In genomic region chr15:43510230-43511011, GRCh38 we compare ENCODE assay signal across 1 cellular context.
A peak's percentile ranks its signal among the peaks of the same experiment; 100 is the strongest.
TF ChIP-seq lines count a peak whose summit lies in the region.

No MANE protein-coding gene starts in this region.

TF ChIP-seq in HepG2, 621 proteins besides CTCF, POLR2A, EP300 and RAD21 (continued from another document):
- TF ChIP-seq, protein P1, sequence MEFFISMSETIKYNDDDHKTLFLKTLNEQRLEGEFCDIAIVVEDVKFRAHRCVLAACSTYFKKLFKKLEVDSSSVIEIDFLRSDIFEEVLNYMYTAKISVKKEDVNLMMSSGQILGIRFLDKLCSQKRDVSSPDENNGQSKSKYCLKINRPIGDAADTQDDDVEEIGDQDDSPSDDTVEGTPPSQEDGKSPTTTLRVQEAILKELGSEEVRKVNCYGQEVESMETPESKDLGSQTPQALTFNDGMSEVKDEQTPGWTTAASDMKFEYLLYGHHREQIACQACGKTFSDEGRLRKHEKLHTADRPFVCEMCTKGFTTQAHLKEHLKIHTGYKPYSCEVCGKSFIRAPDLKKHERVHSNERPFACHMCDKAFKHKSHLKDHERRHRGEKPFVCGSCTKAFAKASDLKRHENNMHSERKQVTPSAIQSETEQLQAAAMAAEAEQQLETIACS (CRISPR knock-in tag; IDR thresholded peaks at IDR 0.05): no peak
- TF ChIP-seq PCBP1 (IDR thresholded peaks at IDR 0.05; ENCODE audit: borderline replicate concordance, low read depth, low read length) (peak; percentile 83; the same call in 1 of the 2 replicates), CEBPG (CRISPR knock-in tag; IDR thresholded peaks at IDR 0.05) (no peak), REL (CRISPR knock-in tag; conservative IDR thresholded peaks at IDR 0.05) (no peak), KLF6 (CRISPR knock-in tag; IDR thresholded peaks at IDR 0.05) (peak; percentile 66), GABPA (IDR thresholded peaks at IDR 0.05; ENCODE audit: low read depth, low read length) (peak; percentile 42), GABPA (CRISPR knock-in tag; IDR thresholded peaks at IDR 0.05; ENCODE audit: low read depth) (peak; percentile 77), GMEB1 (CRISPR knock-in tag; IDR thresholded peaks at IDR 0.05; ENCODE audit: borderline replicate concordance) (peak; percentile 46), ZFP36 (IDR thresholded peaks at IDR 0.05; ENCODE audit: borderline replicate concordance, low read depth, low read length, partially characterized antibody) (no peak), NCOA2 (CRISPR knock-in tag; IDR thresholded peaks at IDR 0.05) (no peak), KLF13 (CRISPR knock-in tag; IDR thresholded peaks at IDR 0.05) (no peak), ZNF652 (CRISPR knock-in tag; IDR thresholded peaks at IDR 0.05; ENCODE audit: borderline replicate concordance, low read depth) (no peak), ZNF512B (CRISPR knock-in tag; IDR thresholded peaks at IDR 0.05; ENCODE audit: borderline replicate concordance) (no peak), SNAI1 (CRISPR knock-in tag; IDR thresholded peaks at IDR 0.05; ENCODE audit: borderline replicate concordance) (no peak), ERF (CRISPR knock-in tag; IDR thresholded peaks at IDR 0.05) (peak; percentile 36; the same call in 1 of the 2 replicates), ZNF687 (CRISPR knock-in tag; IDR thresholded peaks at IDR 0.05) (peak; percentile 75), ZBTB3 (CRISPR knock-in tag; IDR thresholded peaks at IDR 0.05; ENCODE audit: borderline replicate concordance, low read depth) (no peak)
- TF ChIP-seq, protein P2, sequence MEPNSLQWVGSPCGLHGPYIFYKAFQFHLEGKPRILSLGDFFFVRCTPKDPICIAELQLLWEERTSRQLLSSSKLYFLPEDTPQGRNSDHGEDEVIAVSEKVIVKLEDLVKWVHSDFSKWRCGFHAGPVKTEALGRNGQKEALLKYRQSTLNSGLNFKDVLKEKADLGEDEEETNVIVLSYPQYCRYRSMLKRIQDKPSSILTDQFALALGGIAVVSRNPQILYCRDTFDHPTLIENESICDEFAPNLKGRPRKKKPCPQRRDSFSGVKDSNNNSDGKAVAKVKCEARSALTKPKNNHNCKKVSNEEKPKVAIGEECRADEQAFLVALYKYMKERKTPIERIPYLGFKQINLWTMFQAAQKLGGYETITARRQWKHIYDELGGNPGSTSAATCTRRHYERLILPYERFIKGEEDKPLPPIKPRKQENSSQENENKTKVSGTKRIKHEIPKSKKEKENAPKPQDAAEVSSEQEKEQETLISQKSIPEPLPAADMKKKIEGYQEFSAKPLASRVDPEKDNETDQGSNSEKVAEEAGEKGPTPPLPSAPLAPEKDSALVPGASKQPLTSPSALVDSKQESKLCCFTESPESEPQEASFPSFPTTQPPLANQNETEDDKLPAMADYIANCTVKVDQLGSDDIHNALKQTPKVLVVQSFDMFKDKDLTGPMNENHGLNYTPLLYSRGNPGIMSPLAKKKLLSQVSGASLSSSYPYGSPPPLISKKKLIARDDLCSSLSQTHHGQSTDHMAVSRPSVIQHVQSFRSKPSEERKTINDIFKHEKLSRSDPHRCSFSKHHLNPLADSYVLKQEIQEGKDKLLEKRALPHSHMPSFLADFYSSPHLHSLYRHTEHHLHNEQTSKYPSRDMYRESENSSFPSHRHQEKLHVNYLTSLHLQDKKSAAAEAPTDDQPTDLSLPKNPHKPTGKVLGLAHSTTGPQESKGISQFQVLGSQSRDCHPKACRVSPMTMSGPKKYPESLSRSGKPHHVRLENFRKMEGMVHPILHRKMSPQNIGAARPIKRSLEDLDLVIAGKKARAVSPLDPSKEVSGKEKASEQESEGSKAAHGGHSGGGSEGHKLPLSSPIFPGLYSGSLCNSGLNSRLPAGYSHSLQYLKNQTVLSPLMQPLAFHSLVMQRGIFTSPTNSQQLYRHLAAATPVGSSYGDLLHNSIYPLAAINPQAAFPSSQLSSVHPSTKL (CRISPR knock-in tag; IDR thresholded peaks at IDR 0.05): no peak
- TF ChIP-seq, protein P3, sequence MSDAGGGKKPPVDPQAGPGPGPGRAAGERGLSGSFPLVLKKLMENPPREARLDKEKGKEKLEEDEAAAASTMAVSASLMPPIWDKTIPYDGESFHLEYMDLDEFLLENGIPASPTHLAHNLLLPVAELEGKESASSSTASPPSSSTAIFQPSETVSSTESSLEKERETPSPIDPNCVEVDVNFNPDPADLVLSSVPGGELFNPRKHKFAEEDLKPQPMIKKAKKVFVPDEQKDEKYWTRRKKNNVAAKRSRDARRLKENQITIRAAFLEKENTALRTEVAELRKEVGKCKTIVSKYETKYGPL (CRISPR knock-in tag; IDR thresholded peaks at IDR 0.05): no peak
